In the genomic region with DNA sequence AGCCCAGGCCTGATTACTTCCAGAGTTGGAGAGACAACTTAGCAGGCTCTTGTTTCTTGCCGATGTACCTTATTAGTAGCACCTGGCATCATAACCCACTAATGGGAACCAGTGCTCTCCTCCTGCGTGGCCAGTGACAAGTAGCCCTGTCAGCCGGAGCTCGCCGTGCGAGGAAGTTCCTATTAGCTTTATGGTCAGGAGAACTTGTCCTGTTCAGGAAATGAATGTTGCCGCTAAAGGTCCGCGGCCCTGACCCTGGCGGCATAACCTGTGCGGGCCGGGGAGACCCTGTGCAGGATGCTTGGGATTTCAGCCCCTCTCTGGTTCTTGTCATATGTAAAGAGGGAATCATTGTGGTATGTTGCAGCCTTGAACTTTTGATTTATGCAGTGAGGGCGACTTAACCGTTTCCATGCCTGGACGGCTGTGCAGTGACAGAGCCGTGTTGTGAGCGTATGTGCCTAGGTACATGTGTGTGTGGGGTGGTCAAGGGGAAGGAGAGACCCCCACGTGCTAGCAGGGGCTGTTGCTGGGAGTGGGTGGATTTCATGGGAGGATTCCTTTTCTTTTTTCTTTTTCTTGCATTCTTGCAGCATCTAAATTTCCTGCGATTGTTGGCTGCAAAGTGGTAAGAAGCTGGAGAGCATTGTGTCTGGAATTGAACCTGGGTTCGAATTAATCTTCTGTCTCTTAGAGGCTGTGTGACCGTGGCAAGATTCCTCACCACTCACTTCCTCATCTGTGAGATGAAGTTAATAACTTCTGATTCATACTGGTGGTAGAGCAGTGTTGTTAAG, we compare ENCODE assay signal across 14 cellular contexts. TPM values are rescaled to one million over a fixed set of nuclear protein-coding genes. Genes with fewer than 3 reads are reported as not detected.
DNase-seq lines count a peak whose midpoint lies in the region; ATAC-seq and TF ChIP-seq lines count a peak whose summit lies in the region.
"Had no signal": no experiment of that assay in that cellular context is flagged by ENCODE, and none has a peak within 500 bp of the region (broad histone marks: within the 10 kb centered on the region; RNA-seq: fewer than 3 reads in every experiment).

No MANE protein-coding gene starts in this region.

- dilution Hi-C loops in mammary epithelial cell (cut with HindIII; ENCODE audit: low sequenced_read_pairs), result no loop called here

- TF ChIP-seq CTCF in MCF 10A (IDR thresholded peaks at IDR 0.05; ENCODE audit: unreplicated experiment) (no peak), mammary epithelial cell (conservative IDR thresholded peaks at IDR 0.05 in 1 of 2, IDR thresholded peaks at IDR 0.05 in 1 of 2; ENCODE audit: extremely low read depth in 1 of 2, insufficient read depth in 1 of 2, low read depth in 1 of 2, low read length in 2 of 2) (no peak), breast epithelium (IDR thresholded peaks at IDR 0.05) (no peak), natural killer cell (IDR thresholded peaks at IDR 0.05) (no peak), vagina (IDR thresholded peaks at IDR 0.05) (no peak), foreskin keratinocyte (conservative IDR thresholded peaks at IDR 0.05) (no peak)

- in situ Hi-C loops in mammary epithelial cell (cut with MboI; ENCODE audit: low sequenced_read_pairs in 2 of 2), result no loop called here

- H3K4me1 ChIP-seq in mammary epithelial cell (ENCODE audit: insufficient read depth, low read length) (no peaks in the 10 kb centered on the region), breast epithelium (peaks cover 23 to 50% of the 10 kb centered on the region in 2 donors), vagina (peaks cover 97% of the 10 kb centered on the region), foreskin keratinocyte (no peaks in the 10 kb centered on the region)

- H3K4me3 Mint-ChIP-seq in MCF 10A (ENCODE audit: unreplicated experiment) (peak overlapping the region; percentile 63), natural killer cell (peak overlapping the region; percentile 97)
- H3K4me3 Mint-ChIP-seq: activated CD4-positive, alpha-beta T cell treated with anti-CD3 and anti-CD28 coated beads, Interleukin-2, amount 10 ng/mL, durations not matched to agents 24 days and 14 days had no signal

- peaks cover 3% of the 10 kb centered on the region for H3K27me3 ChIP-seq in mammary epithelial cell (ENCODE audit: insufficient read depth, low read length)
- no peaks in the 10 kb centered on the region for H3K27me3 ChIP-seq in breast epithelium
- no peaks in the 10 kb centered on the region for H3K27me3 ChIP-seq in vagina
- peaks cover 18% of the 10 kb centered on the region for H3K27me3 ChIP-seq in foreskin keratinocyte

- POLR2A ChIA-PET in MCF 10A (lab: Yijun Ruan, JAX), result interaction anchor here (0.7 to 1.7 kb wide), 3 partner anchors 12 to 109 kb away, joined by 3 to 4 read pairs (median 3); no protein-coding TSS in a partner anchor

- H3K4me2 ChIP-seq in mammary epithelial cell (ENCODE audit: insufficient read depth, low read depth, low read length), result no peak overlapping the region

- peak in 1 of 3 donors; percentile 6 for ATAC-seq in natural killer cell
- ATAC-seq in GM19395 (IDR thresholded peaks at IDR 0.05; ENCODE audit: unreplicated experiment), result no peak
- ATAC-seq in HG03571 (IDR thresholded peaks at IDR 0.05; ENCODE audit: unreplicated experiment), result no peak
- ATAC-seq in foreskin keratinocyte, result no peak

- H3K27ac ChIP-seq in mammary epithelial cell (ENCODE audit: insufficient read depth, low read depth, low read length), result no peak overlapping the region
- peak overlapping the region in 1 of 2 donors; percentile 6 for H3K27ac ChIP-seq in breast epithelium
- peak overlapping the region; percentile 3 for H3K27ac ChIP-seq in vagina
- no peak overlapping the region for H3K27ac ChIP-seq in foreskin keratinocyte
- H3K27ac ChIP-seq: GM23248 had no signal

- H3K27me3 Mint-ChIP-seq in MCF 10A (ENCODE audit: insufficient read depth, unreplicated experiment), result no peaks in the 10 kb centered on the region
- H3K27me3 Mint-ChIP-seq in natural killer cell (ENCODE audit: low read depth in 2 of 2), result no peaks in the 10 kb centered on the region

- H3K36me3 Mint-ChIP-seq in MCF 10A (ENCODE audit: insufficient read depth, unreplicated experiment) (peaks cover 100% of the 10 kb centered on the region), natural killer cell (no peaks in the 10 kb centered on the region)

- 91% methylated on average over 21 of the region's 21 CpGs for WGBS in mammary epithelial cell (ENCODE audit: low coverage, missing lambda C conversion rate)

- intact Hi-C loops in MCF 10A (cut with micrococcal nuclease), result no loop called here
- intact Hi-C loops in mammary epithelial cell (cut with micrococcal nuclease), result no loop called here
- intact Hi-C loops in breast epithelium (cut with DNase I; ENCODE audit: low total_unique reads), result no loop called here
- intact Hi-C loops in natural killer cell (cut with micrococcal nuclease), result loop anchor here (1.0 to 5.0 kb wide), 4 partner anchors 8 to 217 kb away; no protein-coding TSS in a partner anchor
- intact Hi-C loops in vagina (cut with DNase I), result no loop called here

- H3K9me3 Mint-ChIP-seq in MCF 10A (ENCODE audit: unreplicated experiment) (no peaks in the 10 kb centered on the region), natural killer cell (no peaks in the 10 kb centered on the region)
- H3K9me3 Mint-ChIP-seq: activated CD4-positive, alpha-beta T cell treated with anti-CD3 and anti-CD28 coated beads, Interleukin-2, amount 10 ng/mL, durations not matched to agents 24 days and 14 days had no signal

- peaks cover 74% of the 10 kb centered on the region for H3K4me1 Mint-ChIP-seq in MCF 10A (ENCODE audit: insufficient read depth, unreplicated experiment)
- peaks cover 86 to 92% of the 10 kb centered on the region in 2 donors for H3K4me1 Mint-ChIP-seq in natural killer cell

- H3K9ac ChIP-seq in mammary epithelial cell (ENCODE audit: insufficient read depth, low read length), result no peak overlapping the region
- H3K9ac ChIP-seq: GM23248, SK-N-SH had no signal

- DNase-seq in MCF 10A (ENCODE audit: unreplicated experiment) (no peak), mammary epithelial cell (no peak), breast epithelium (ENCODE audit: low spot score in 2 of 2) (no peak), natural killer cell (peak; percentile 28), vagina (ENCODE audit: extremely low spot score in 2 of 2) (no peak), foreskin keratinocyte (no peak)
- DNase-seq: DND-41, GM23248, head of caudate nucleus, NCI-H1930 had no signal

- BruUV-seq in MCF 10A (replicated peaks; lab: Mats Ljungman, UMichigan) (no TSS peak), mammary epithelial cell (replicated peaks; lab: Mats Ljungman, UMichigan) (no TSS peak)

- CTCF ChIA-PET in MCF 10A (lab: Yijun Ruan, JAX), result no interaction called here
- CTCF ChIA-PET in mammary epithelial cell (lab: Charles Lee; ENCODE audit: low non-redundant PET), result no interaction called here

- no peaks in the 10 kb centered on the region for H4K20me1 ChIP-seq in mammary epithelial cell (ENCODE audit: insufficient read depth, low read length)

- no peak for TF ChIP-seq POLR2A in breast epithelium (IDR thresholded peaks at IDR 0.05)
- no peak for TF ChIP-seq POLR2A in vagina (IDR thresholded peaks at IDR 0.05)

- H3K36me3 ChIP-seq in mammary epithelial cell (ENCODE audit: insufficient read depth, low read length), result no peaks in the 10 kb centered on the region
- no peaks in the 10 kb centered on the region for H3K36me3 ChIP-seq in breast epithelium
- H3K36me3 ChIP-seq in vagina, result peaks cover 0 to 75% of the 10 kb centered on the region in 2 donors

- H3K27ac Mint-ChIP-seq in MCF 10A (ENCODE audit: low read depth, unreplicated experiment) (peak overlapping the region; percentile 52), natural killer cell (peak overlapping the region; percentile 89 to 100)

- H3K4me3 ChIP-seq in mammary epithelial cell (replicated peaks in 1 of 3; ENCODE audit: insufficient read depth in 1 of 3, low read depth in 2 of 3, low read length in 3 of 3) (no peak overlapping the region), breast epithelium (peak overlapping the region in 2 of 3 donors; percentile 23 to 55), vagina (peak overlapping the region in 1 of 2 donors; percentile 0)
- H3K4me3 ChIP-seq: GM23248 had no signal

- H3K79me2 ChIP-seq in mammary epithelial cell (ENCODE audit: insufficient read depth, low read length), result no peaks in the 10 kb centered on the region

- H2AFZ ChIP-seq in mammary epithelial cell (ENCODE audit: low read depth, low read length), result no peak overlapping the region

- H3K9me3 ChIP-seq in mammary epithelial cell (replicated peaks; ENCODE audit: insufficient read depth, low read length) (no peaks in the 10 kb centered on the region), breast epithelium (no peaks in the 10 kb centered on the region), vagina (no peaks in the 10 kb centered on the region)
- H3K9me3 ChIP-seq: SK-N-SH had no signal

RNA-seq across cellular contexts. Expression of a gene that starts 15.2 kb away (rescaled TPM):
- total RNA-seq in MCF 10A (2022) (70.4 and 75.3 TPM in 2 replicates), mammary epithelial cell (10 to 100 TPM in 1 of 2 donors, 1 to 10 TPM in 1; 1.6 to 20.2 TPM), breast epithelium (100 to 1,000 TPM; 236 to 358 (median 271) TPM), natural killer cell (100 to 1,000 TPM; 104 to 224 (median 156) TPM), vagina (243 TPM), foreskin keratinocyte (not detected in 2 replicates)
- polyA plus RNA-seq in mammary epithelial cell (0.48 TPM), foreskin keratinocyte (not detected in 2 replicates)
- polyA minus RNA-seq in mammary epithelial cell, result 1.7 TPM
- total RNA-seq: GM23248 had no signal
- polyA plus RNA-seq: GM23248, SK-N-SH had no signal

Comparison
In these comparisons a context has a peak if more than half of its experiments do, and no peak if none do; other contexts are left out.
1. H3K4me3 ChIP-seq: peak in breast epithelium (2 of 3); none in mammary epithelial cell (0 of 3).